In genomic region chrX:154013614-154014360, GRCh38 we compare ENCODE assay signal across 8 cellular contexts. TPM values are rescaled to one million over a fixed set of nuclear protein-coding genes. Genes with fewer than 3 reads are reported as not detected.
DNase-seq lines count a peak whose midpoint lies in the region; ATAC-seq, FAIRE-seq and TF ChIP-seq lines count a peak whose summit lies in the region.

No MANE protein-coding gene starts in this region.

- ATAC-seq in gastrocnemius medialis (no peak), GM19035 (IDR thresholded peaks at IDR 0.05; ENCODE audit: unreplicated experiment) (no peak), GM19023 (IDR thresholded peaks at IDR 0.05; ENCODE audit: unreplicated experiment) (no peak)

- DNase-seq in AG04450 (ENCODE audit: low read depth, low spot score) (no peak), GM12892 (ENCODE audit: insufficient read length) (peak; percentile 66), NCI-H748 treated with DMSO at 0.1 percent for 48 hours (lab: John Stamatoyannopoulos, UW) (peak; percentile 12), glomerular visceral epithelial cell (ENCODE audit: extremely low spot score) (peak; percentile 30), gastrocnemius medialis (no peak)
- DNase-seq in activated effector memory CD4-positive, alpha-beta T cell treated with Interleukin-2 at 50 U/mL for 16 hours: peak; percentile 21

- H3K4me1 ChIP-seq in gastrocnemius medialis: peaks cover 5 to 6% of the 10 kb centered on the region in 2 donors

- TF ChIP-seq CTCF in AG04450 (IDR thresholded peaks at IDR 0.05; ENCODE audit: low read depth, low read length) (peak; percentile 79), gastrocnemius medialis (IDR thresholded peaks at IDR 0.05 in 4 of 5, conservative IDR thresholded peaks at IDR 0.05 in 1 of 5) (peak; percentile 63 to 91 (median 87))

- H3K27me3 ChIP-seq in AG04450 (ENCODE audit: control insufficient read depth, insufficient read depth, low read length) (no peaks in the 10 kb centered on the region), gastrocnemius medialis (no peaks in the 10 kb centered on the region)

- H3K9me3 ChIP-seq in AG04450 (ENCODE audit: control insufficient read depth, insufficient read depth, low read length): no peaks in the 10 kb centered on the region
- no peaks in the 10 kb centered on the region for H3K9me3 ChIP-seq in gastrocnemius medialis

- H3K27ac ChIP-seq in AG04450 (ENCODE audit: low read depth, low read length): no peak overlapping the region
- no peak overlapping the region for H3K27ac ChIP-seq in gastrocnemius medialis

- TF ChIP-seq POLR2A in GM12892 (IDR thresholded peaks at IDR 0.05; ENCODE audit: low read depth, low read length): no peak
- TF ChIP-seq POLR2A in gastrocnemius medialis (IDR thresholded peaks at IDR 0.05): no peak

- H3K4me3 ChIP-seq in AG04450 (ENCODE audit: low read depth, low read length) (no peak overlapping the region), gastrocnemius medialis (no peak overlapping the region)

- CTCF ChIA-PET in AG04450 (lab: Charles Lee): interaction anchor here (0.6 to 1.9 kb wide), 9 partner anchors 10 to 284 kb away, joined by 3 to 10 read pairs (median 5); partner anchors contain the start of gene HCFC1

- in situ Hi-C loops in gastrocnemius medialis (cut with MboI; ENCODE audit: low sequenced_read_pairs in 4 of 4): loop anchor here in 1 of 4 donors (5.0 kb wide), 1 partner anchor 39 kb away; no protein-coding TSS in a partner anchor

- peaks cover 0 to 20% of the 10 kb centered on the region in 2 donors for H3K36me3 ChIP-seq in gastrocnemius medialis

- intact Hi-C loops in gastrocnemius medialis (cut with DNase I; ENCODE audit: low total_unique reads): loop anchor here (1.0 kb wide), 1 partner anchor 36 kb away; no protein-coding TSS in a partner anchor

- POLR2A ChIA-PET in AG04450 (lab: Yijun Ruan, JAX): interaction anchor here (1.0 to 1.2 kb wide), 2 partner anchors 27 to 357 kb away, joined by 3 read pairs; no protein-coding TSS in a partner anchor

- peak; percentile 40 for FAIRE-seq in GM12892 (lab: Jason Lieb, UNC)

RNA-seq across cellular contexts. Expression of gene IRAK1, which starts 5.9 kb away (rescaled TPM):
- 31.6 and 36.7 TPM in 2 replicates for polyA plus RNA-seq in AG04450 (2011; rRNA removed)
- 44.3 and 66.0 TPM in 2 replicates for polyA minus RNA-seq in AG04450 (2011; rRNA and poly(A)+ RNA removed)
- polyA plus RNA-seq in GM12892 (2012; ENCODE audit: missing spikeins): 25.9 TPM
- 100 to 1,000 TPM in 3 of 4 donors, 10 to 100 TPM in 1; 73.9 to 157 (median 115) TPM for total RNA-seq in gastrocnemius medialis

RNA-seq across cellular contexts. Expression of gene TMEM187, which starts 41.2 kb away (rescaled TPM):
- polyA plus RNA-seq in AG04450 (2011; rRNA removed): 3.2 and 3.9 TPM in 2 replicates
- polyA minus RNA-seq in AG04450 (2011; rRNA and poly(A)+ RNA removed): 2.2 and 2.6 TPM in 2 replicates
- polyA plus RNA-seq in GM12892 (2012; ENCODE audit: missing spikeins): 2.2 TPM
- total RNA-seq in gastrocnemius medialis: 1 to 10 TPM; 1.3 to 8.6 (median 3.8) TPM

RNA-seq across cellular contexts. Expression of gene HCFC1, which starts 42.2 kb away (rescaled TPM):
- polyA plus RNA-seq in AG04450 (2011; rRNA removed): 2.7 and 5.8 TPM in 2 replicates
- polyA minus RNA-seq in AG04450 (2011; rRNA and poly(A)+ RNA removed): 17.9 and 26.6 TPM in 2 replicates
- polyA plus RNA-seq in GM12892 (2012; ENCODE audit: missing spikeins): 13.3 TPM
- 10 to 100 TPM; 15.9 to 56.4 (median 51.8) TPM for total RNA-seq in gastrocnemius medialis

Comparison
In these comparisons a context has a peak if more than half of its experiments do, and no peak if none do; other contexts are left out.
1. DNase-seq: peak in GM12892 (single experiment), NCI-H748 treated with DMSO at 0.1 percent for 48 hours (single experiment), activated effector memory CD4-positive, alpha-beta T cell treated with Interleukin-2 at 50 U/mL for 16 hours (single experiment) and glomerular visceral epithelial cell (single experiment); none in AG04450 (single experiment) and gastrocnemius medialis (0 of 2).